Comparison of ENCODE assay signal across 11 cellular contexts in genomic region chr3:152399374-152399773, GRCh38.
A peak's percentile ranks its signal among the peaks of the same experiment; 100 is the strongest.
DNase-seq lines count a peak whose midpoint lies in the region; ATAC-seq and TF ChIP-seq lines count a peak whose summit lies in the region.
"Had no signal": no experiment of that assay in that cellular context is flagged by ENCODE, and none has a peak within 500 bp of the region (broad histone marks: within the 10 kb centered on the region; RNA-seq: fewer than 3 reads in every experiment).

No MANE protein-coding gene starts in this region.

- no peak for TF ChIP-seq CTCF in CD8-positive, alpha-beta T cell (IDR thresholded peaks at IDR 0.05)
- TF ChIP-seq CTCF in cardiac fibroblast (IDR thresholded peaks at IDR 0.05; ENCODE audit: low read depth, low read length), result no peak

- intact Hi-C loops in CD8-positive, alpha-beta T cell (cut with DNase I, micrococcal nuclease), result no loop called here

- DNase-seq in CD8-positive, alpha-beta T cell, result no peak
- DNase-seq in LHCN-M2 (ENCODE audit: low read depth) (peak; percentile 70), cardiac fibroblast (ENCODE audit: low read depth in 2 of 2) (peak; percentile 52 to 88), NCI-H82 treated with DMSO at 0.1 percent for 48 hours (lab: John Stamatoyannopoulos, UW; ENCODE audit: unreplicated experiment) (no peak), NCI-H187 (lab: John Stamatoyannopoulos, UW) (no peak), cerebellar nuclear complex (lab: John Stamatoyannopoulos, UW) (no peak)
- DNase-seq in naive thymus-derived CD8-positive, alpha-beta T cell, result no peak
- DNase-seq: dorsolateral prefrontal cortex, midbrain, NCI-H446 treated with DMSO at 0.1 percent for 48 hours had no signal

- no peaks in the 10 kb centered on the region for H3K27me3 Mint-ChIP-seq in CD8-positive, alpha-beta T cell (ENCODE audit: low read depth)
- H3K27me3 Mint-ChIP-seq in naive thymus-derived CD8-positive, alpha-beta T cell, result no peaks in the 10 kb centered on the region

- POLR2A ChIA-PET in CD8-positive, alpha-beta T cell (lab: Charles Lee), result interaction anchor here (0.7 to 1.0 kb wide), 2 partner anchors 9 to 212 kb away, joined by 3 to 4 read pairs; no protein-coding TSS in a partner anchor
- POLR2A ChIA-PET in naive thymus-derived CD8-positive, alpha-beta T cell (lab: Charles Lee), result interaction anchor here (0.6 to 1.0 kb wide), 2 partner anchors 9 to 12 kb away, joined by 4 to 5 read pairs; no protein-coding TSS in a partner anchor

- H3K27ac ChIP-seq in CD8-positive, alpha-beta T cell (ENCODE audit: low read depth, low read length), result no peak overlapping the region

- no peaks in the 10 kb centered on the region for H3K9me3 Mint-ChIP-seq in CD8-positive, alpha-beta T cell
- H3K9me3 Mint-ChIP-seq in naive thymus-derived CD8-positive, alpha-beta T cell, result peaks cover 0 to 2% (median 0%) of the 10 kb centered on the region in 9 donors

- no peaks in the 10 kb centered on the region for H3K9me3 ChIP-seq in CD8-positive, alpha-beta T cell (ENCODE audit: low read length)

- CTCF ChIA-PET in CD8-positive, alpha-beta T cell (lab: Charles Lee), result interaction anchor here (0.9 to 1.7 kb wide), 3 partner anchors 9 to 216 kb away, joined by 4 to 8 read pairs (median 5); no protein-coding TSS in a partner anchor

- peaks cover 7% of the 10 kb centered on the region for H3K36me3 ChIP-seq in CD8-positive, alpha-beta T cell (ENCODE audit: insufficient read depth, low read length)

- peaks cover 83% of the 10 kb centered on the region for H3K4me1 Mint-ChIP-seq in CD8-positive, alpha-beta T cell (ENCODE audit: low read depth)
- peaks cover 32 to 86% (median 77%) of the 10 kb centered on the region in 4 donors for H3K4me1 Mint-ChIP-seq in naive thymus-derived CD8-positive, alpha-beta T cell

- no peaks in the 10 kb centered on the region for H3K27me3 ChIP-seq in CD8-positive, alpha-beta T cell (ENCODE audit: insufficient read depth, low read length)
- H3K27me3 ChIP-seq: dorsolateral prefrontal cortex had no signal

- H3K4me3 Mint-ChIP-seq in CD8-positive, alpha-beta T cell, result peak overlapping the region; percentile 6
- peak overlapping the region in 8 of 10 donors; percentile 6 to 63 (median 54) for H3K4me3 Mint-ChIP-seq in naive thymus-derived CD8-positive, alpha-beta T cell

- H3K27ac Mint-ChIP-seq in CD8-positive, alpha-beta T cell, result peak overlapping the region; percentile 81
- peak overlapping the region; percentile 21 to 88 (median 76) for H3K27ac Mint-ChIP-seq in naive thymus-derived CD8-positive, alpha-beta T cell

- peaks cover 67% of the 10 kb centered on the region for H3K36me3 Mint-ChIP-seq in CD8-positive, alpha-beta T cell
- peaks cover 6 to 67% (median 26%) of the 10 kb centered on the region in 3 donors for H3K36me3 Mint-ChIP-seq in naive thymus-derived CD8-positive, alpha-beta T cell

- H3K4me3 ChIP-seq in CD8-positive, alpha-beta T cell (ENCODE audit: low read depth, low read length), result no peak overlapping the region
- H3K4me3 ChIP-seq in cardiac fibroblast (replicated peaks in 1 of 2; ENCODE audit: low read depth in 2 of 2, low read length in 2 of 2), result no peak overlapping the region
- H3K4me3 ChIP-seq: dorsolateral prefrontal cortex had no signal

- peaks cover 67% of the 10 kb centered on the region for H3K4me1 ChIP-seq in CD8-positive, alpha-beta T cell (ENCODE audit: insufficient read depth, low read length)

- peak; percentile 15 for ATAC-seq in CD8-positive, alpha-beta T cell
- ATAC-seq in naive thymus-derived CD8-positive, alpha-beta T cell, result peak in 1 of 2 donors; percentile 19
- ATAC-seq in GM18519 (IDR thresholded peaks at IDR 0.05; ENCODE audit: low FRiP score, unreplicated experiment), result no peak

Comparison
In these comparisons a context has a peak if more than half of its experiments do, and no peak if none do; other contexts are left out.
1. DNase-seq: peak in LHCN-M2 (single experiment) and cardiac fibroblast (2 of 2); none in CD8-positive, alpha-beta T cell (0 of 7), naive thymus-derived CD8-positive, alpha-beta T cell (0 of 10), NCI-H82 treated with DMSO at 0.1 percent for 48 hours (single experiment), NCI-H187 (0 of 2) and cerebellar nuclear complex (0 of 2).